In genomic region chr7:80641548-80641947, GRCh38 we compare ENCODE assay signal across 16 cellular contexts. TPM values are rescaled to one million over a fixed set of nuclear protein-coding genes. Genes with fewer than 3 reads are reported as not detected.
DNase-seq lines count a peak whose midpoint lies in the region; ATAC-seq, FAIRE-seq and TF ChIP-seq lines count a peak whose summit lies in the region.
"Had no signal": no experiment of that assay in that cellular context is flagged by ENCODE, and none has a peak within 500 bp of the region (broad histone marks: within the 10 kb centered on the region; RNA-seq: fewer than 3 reads in every experiment).

No MANE protein-coding gene starts in this region.

- H3K14ac ChIP-seq in IMR-90 (replicated peaks; ENCODE audit: low read depth, low read length): peak overlapping the region; percentile 52; the same call in 1 of the 2 replicates

- peak overlapping the region; percentile 59; the same call in 1 of the 2 replicates for H3K18ac ChIP-seq in IMR-90 (ENCODE audit: low read depth, low read length)

- no peak overlapping the region; the same call in 1 of the 2 replicates for H3K4me2 ChIP-seq in IMR-90 (ENCODE audit: low read depth, low read length)
- no peak overlapping the region for H3K4me2 ChIP-seq in osteoblast (ENCODE audit: insufficient read depth, low read length)
- H3K4me2 ChIP-seq in HepG2 (ENCODE audit: low read depth, low read length): no peak overlapping the region

- CTCF ChIA-PET in IMR-90 (lab: Yijun Ruan, JAX) (interaction anchor here (1.3 kb wide), 1 partner anchor 213 kb away, joined by 5 read pairs; no protein-coding TSS in a partner anchor), HepG2 (lab: Yijun Ruan, JAX; ENCODE audit: low intra/inter-chr PET ratio, low total read pairs) (no interaction called here)

- TF ChIP-seq EP300 in HepG2 (IDR thresholded peaks at IDR 0.05; ENCODE audit: low read depth in 2 of 2, low read length in 2 of 2) (no peak), HepG2 (CRISPR knock-in tag; IDR thresholded peaks at IDR 0.05; ENCODE audit: borderline replicate concordance) (no peak)

- peak; percentile 14 for DNase-seq in AG20443 (ENCODE audit: low spot score)
- peak; percentile 28 for DNase-seq in IMR-90
- peak; percentile 44 for DNase-seq in fibroblast of mammary gland (ENCODE audit: low read depth)
- no peak for DNase-seq in osteoblast (ENCODE audit: insufficient read length, low spot score, missing footprints)
- no peak for DNase-seq in NOMO-1 treated with DMSO at 0.1 percent for 48 hours (lab: John Stamatoyannopoulos, UW; ENCODE audit: unreplicated experiment)
- no peak for DNase-seq in urothelium cell line (ENCODE audit: low spot score)
- DNase-seq in HepG2 (ENCODE audit: low spot score): no peak
- DNase-seq in COLO829 (ENCODE audit: low spot score): no peak
- DNase-seq: AML-193, KBM-7, NCI-H1105 treated with DMSO at 0.1 percent for 48 hours, NCI-H345, right lobe of liver, SIG-M5 had no signal

- H3K4ac ChIP-seq in IMR-90 (ENCODE audit: low read depth, low read length): peak overlapping the region; percentile 64; the same call in 1 of the 2 replicates

- H2BK5ac ChIP-seq in IMR-90 (ENCODE audit: low read depth, low read length, poor library complexity, severe bottlenecking): peak overlapping the region; percentile 73

- no peak overlapping the region for H2AFZ ChIP-seq in IMR-90 (replicated peaks; ENCODE audit: low read length, poor library complexity)
- H2AFZ ChIP-seq in osteoblast (ENCODE audit: low read length): peak overlapping the region; percentile 23
- H2AFZ ChIP-seq in HepG2 (ENCODE audit: low read length): no peak overlapping the region

- no peak overlapping the region for H3K27ac ChIP-seq in IMR-90 (ENCODE audit: insufficient read depth, low read length)
- peak overlapping the region; percentile 21 for H3K27ac ChIP-seq in osteoblast (ENCODE audit: low read depth, low read length)
- H3K27ac ChIP-seq in HepG2 (ENCODE audit: extremely low read length, insufficient read depth, low read length): no peak overlapping the region
- H3K27ac ChIP-seq: esophagus muscularis mucosa had no signal

- TF ChIP-seq POLR2A in IMR-90 (IDR thresholded peaks at IDR 0.05; ENCODE audit: low read depth, low read length) (no peak), HepG2 (IDR thresholded peaks at IDR 0.05; ENCODE audit: insufficient read depth in 1 of 2, low read depth in 2 of 2, low read length in 2 of 2) (no peak)

- no peak for FAIRE-seq in urothelium cell line (lab: Jason Lieb, UNC)
- FAIRE-seq in HepG2 (lab: Jason Lieb, UNC): no peak

- intact Hi-C loops in IMR-90 (cut with micrococcal nuclease) (no loop called here), HepG2 (cut with micrococcal nuclease; ENCODE audit: unreplicated experiment) (no loop called here)

- H3K9me3 ChIP-seq in IMR-90 (ENCODE audit: control insufficient read depth, insufficient read depth, low read length) (no peaks in the 10 kb centered on the region), osteoblast (ENCODE audit: low read depth, low read length) (no peaks in the 10 kb centered on the region), HepG2 (ENCODE audit: low read length) (no peaks in the 10 kb centered on the region)
- H3K9me3 ChIP-seq: esophagus muscularis mucosa, right lobe of liver had no signal

- H4K8ac ChIP-seq in IMR-90 (ENCODE audit: low read depth in 2 of 2, low read length in 2 of 2): peak overlapping the region in 1 of 2 experiments; percentile 24; a peak in 1 of 4 replicates

- no peaks in the 10 kb centered on the region for H3K79me1 ChIP-seq in IMR-90 (ENCODE audit: low read depth in 1 of 2, low read length in 2 of 2)

- ATAC-seq in IMR-90 (ENCODE audit: low read depth) (peak; percentile 30), HepG2 (no peak)
- ATAC-seq: right lobe of liver, WTC11 had no signal

- H4K20me1 ChIP-seq in IMR-90 (ENCODE audit: insufficient read depth, low read length) (no peaks in the 10 kb centered on the region), osteoblast (ENCODE audit: insufficient read depth, low read length) (no peaks in the 10 kb centered on the region), HepG2 (ENCODE audit: insufficient read depth, low read length) (no peaks in the 10 kb centered on the region)

- no peak overlapping the region; the same call in 1 of the 2 replicates for H4K5ac ChIP-seq in IMR-90 (ENCODE audit: low read depth, low read length)

- H4K91ac ChIP-seq in IMR-90 (ENCODE audit: insufficient read depth, low read depth, low read length): no peak overlapping the region

- H3K4me3 ChIP-seq in IMR-90 (ENCODE audit: insufficient read depth, low read depth, low read length) (no peak overlapping the region), fibroblast of mammary gland (ENCODE audit: control insufficient read depth, low read depth, low read length) (no peak overlapping the region), osteoblast (ENCODE audit: insufficient read depth, low read length) (no peak overlapping the region), HepG2 (replicated peaks in 1 of 3; ENCODE audit: insufficient read depth in 1 of 3, low read depth in 2 of 3, low read length in 3 of 3) (no peak overlapping the region)
- H3K4me3 ChIP-seq: right lobe of liver had no signal

- no peak overlapping the region for H3K23ac ChIP-seq in IMR-90 (ENCODE audit: low read depth, low read length)

- H2AK5ac ChIP-seq in IMR-90 (ENCODE audit: low read depth, low read length): no peak overlapping the region

- H2AK9ac ChIP-seq in IMR-90 (replicated peaks; ENCODE audit: low read depth, low read length, poor library complexity): no peak overlapping the region

- peak overlapping the region; percentile 82 for H2BK20ac ChIP-seq in IMR-90 (ENCODE audit: low read depth, low read length)

- dilution Hi-C loops in IMR-90 (cut with HindIII; ENCODE audit: low sequenced_read_pairs, unreplicated experiment): no loop called here

- no peak for TF ChIP-seq CTCF in IMR-90 (conservative IDR thresholded peaks at IDR 0.05; ENCODE audit: low read depth, low read length)
- TF ChIP-seq CTCF in fibroblast of mammary gland (conservative IDR thresholded peaks at IDR 0.05; ENCODE audit: control insufficient read depth, insufficient read depth, low read depth, low read length): no peak
- no peak for TF ChIP-seq CTCF in osteoblast (IDR thresholded peaks at IDR 0.05; ENCODE audit: extremely low read depth, low read depth, low read length)
- TF ChIP-seq CTCF in HepG2 (CRISPR knock-in tag; IDR thresholded peaks at IDR 0.05): no peak

- TF ChIP-seq RAD21 in IMR-90 (IDR thresholded peaks at IDR 0.05; ENCODE audit: low read length) (no peak), HepG2 (CRISPR knock-in tag; IDR thresholded peaks at IDR 0.05) (no peak)

- BruUV-seq in IMR-90 (replicated peaks; lab: Mats Ljungman, UMichigan): no TSS peak
- no TSS peak for BruUV-seq in HepG2 (replicated peaks; lab: Mats Ljungman, UMichigan)

- H3K9ac ChIP-seq in IMR-90 (ENCODE audit: low read depth, low read length): no peak overlapping the region
- no peak overlapping the region for H3K9ac ChIP-seq in HepG2 (ENCODE audit: insufficient read depth, low read depth, low read length)

- H2BK120ac ChIP-seq in IMR-90 (ENCODE audit: low read depth, low read length): peak overlapping the region; percentile 34; the same call in 1 of the 2 replicates

- H2BK15ac ChIP-seq in IMR-90 (ENCODE audit: low read depth, low read length): peak overlapping the region; percentile 20; the same call in 1 of the 3 replicates

- no peaks in the 10 kb centered on the region for H3K79me2 ChIP-seq in osteoblast (ENCODE audit: insufficient read depth, low read length)
- H3K79me2 ChIP-seq in HepG2 (ENCODE audit: insufficient read depth, low read length): no peaks in the 10 kb centered on the region

- H3K36me3 ChIP-seq in IMR-90 (ENCODE audit: control insufficient read depth, insufficient read depth, low read length): no peaks in the 10 kb centered on the region
- no peaks in the 10 kb centered on the region for H3K36me3 ChIP-seq in osteoblast (ENCODE audit: insufficient read depth, low read length)
- H3K36me3 ChIP-seq in HepG2 (replicated peaks in 1 of 2; ENCODE audit: control insufficient read depth in 1 of 2, insufficient read depth in 2 of 2, low read length in 2 of 2): no peaks in the 10 kb centered on the region
- H3K36me3 ChIP-seq: right lobe of liver had no signal

- H3K56ac ChIP-seq in IMR-90 (ENCODE audit: extremely low read depth, insufficient read depth, low read length): no peak overlapping the region

- in situ Hi-C loops in IMR-90 (cut with MboI; ENCODE audit: low sequenced_read_pairs): no loop called here
- in situ Hi-C loops in HepG2 (cut with HindIII; ENCODE audit: extremely low pct_ligation_motif_present, low pct_unique_long_range_greater_than_20kb): no loop called here

- POLR2A ChIA-PET in IMR-90 (lab: Charles Lee; ENCODE audit: unreplicated experiment) (no interaction called here), HepG2 (lab: Yijun Ruan, JAX) (no interaction called here)

- H3K4me1 ChIP-seq in IMR-90 (ENCODE audit: control insufficient read depth, insufficient read depth, low read length) (peaks cover 2% of the 10 kb centered on the region; the same call in 1 of the 2 replicates), osteoblast (ENCODE audit: insufficient read depth, low read length) (peaks cover 3% of the 10 kb centered on the region), HepG2 (ENCODE audit: insufficient read depth, low read length) (peaks cover 28% of the 10 kb centered on the region)

- no peaks in the 10 kb centered on the region for H3K9me1 ChIP-seq in IMR-90 (ENCODE audit: insufficient read depth, low read length)

- no peaks in the 10 kb centered on the region for H3K27me3 ChIP-seq in IMR-90 (ENCODE audit: control insufficient read depth, insufficient read depth, low read length)
- no peaks in the 10 kb centered on the region for H3K27me3 ChIP-seq in osteoblast (ENCODE audit: insufficient read depth, low read length)
- H3K27me3 ChIP-seq in HepG2 (ENCODE audit: control insufficient read depth in 1 of 2, insufficient read depth in 2 of 2, low read length in 2 of 2): no peaks in the 10 kb centered on the region
- H3K27me3 ChIP-seq: esophagus muscularis mucosa, right lobe of liver had no signal

RNA-seq across cellular contexts. Expression of gene CD36, which starts 3.1 kb away (rescaled TPM):
- total RNA-seq in IMR-90 (2012; rRNA removed) (0.54 and 0.56 TPM in 2 replicates), osteoblast (22.8 and 39.8 TPM in 2 replicates), HepG2 (2016; rRNA removed; fragmentation: Illumina TruSeq; extraction: Trizol) (3.4 and 4.8 TPM in 2 replicates)
- polyA plus RNA-seq in IMR-90 (2012; rRNA removed) (0.19 and 0.52 TPM in 2 replicates), HepG2 (2011; rRNA removed) (1.9 and 2.8 TPM in 2 replicates)
- 0.04 and 0.05 TPM in 2 replicates for polyA plus RNA-seq in IMR-90 (2012; cell fraction: cytosol; rRNA removed)
- polyA plus RNA-seq in IMR-90 (2012; cell fraction: nucleus; rRNA removed; ENCODE audit: low replicate concordance): 0.03 and 0.47 TPM in 2 replicates
- total RNA-seq in HepG2 (2016; cell fraction: cytosol; rRNA removed; fragmentation: Illumina TruSeq; extraction: Trizol; ENCODE audit: low read depth): 0.61 and 0.88 TPM in 2 replicates
- total RNA-seq in HepG2 (2016; cell fraction: insoluble cytoplasmic fraction; rRNA removed; fragmentation: Illumina TruSeq; extraction: Trizol): 2.4 and 4.7 TPM in 2 replicates
- total RNA-seq in HepG2 (2016; cell fraction: membrane; rRNA removed; fragmentation: Illumina TruSeq; extraction: Trizol): 1.3 and 1.5 TPM in 2 replicates
- 6.2 and 8.1 TPM in 2 replicates for total RNA-seq in HepG2 (2016; cell fraction: nucleus; rRNA removed; fragmentation: Illumina TruSeq; extraction: Trizol)
- polyA plus RNA-seq in HepG2 (2011; cell fraction: cytosol; rRNA removed): 1.1 and 1.4 TPM in 2 replicates
- polyA plus RNA-seq in HepG2 (2011; cell fraction: nucleus; rRNA removed): 0.93 and 1.5 TPM in 2 replicates
- polyA plus RNA-seq in HepG2 (2012): 2.1 and 4.0 TPM in 2 replicates
- 0.34 and 0.44 TPM in 2 replicates for polyA plus RNA-seq in HepG2 (2016; cell fraction: cytosol; fragmentation: Illumina TruSeq; extraction: Trizol; ENCODE audit: low read depth)
- polyA plus RNA-seq in HepG2 (2016; cell fraction: insoluble cytoplasmic fraction; fragmentation: Illumina TruSeq; extraction: Trizol; ENCODE audit: low read depth): 1.2 and 1.7 TPM in 2 replicates
- 0.30 and 0.38 TPM in 2 replicates for polyA plus RNA-seq in HepG2 (2016; cell fraction: membrane; fragmentation: Illumina TruSeq; extraction: Trizol; ENCODE audit: low read depth)
- polyA plus RNA-seq in HepG2 (2016; cell fraction: nucleus; fragmentation: Illumina TruSeq; extraction: Trizol; ENCODE audit: insufficient read depth, low read depth): 4.3 TPM in 2 replicates
- polyA minus RNA-seq in HepG2 (2011; rRNA and poly(A)+ RNA removed; ENCODE audit: low replicate concordance): 0.05 and 2.6 TPM in 2 replicates
- polyA minus RNA-seq in HepG2 (2011; cell fraction: cytosol; rRNA and poly(A)+ RNA removed): 1.4 and 3.9 TPM in 2 replicates
- polyA minus RNA-seq in HepG2 (2011; cell fraction: nucleus; rRNA and poly(A)+ RNA removed): 5.0 and 6.0 TPM in 2 replicates

Comparison
In these comparisons a context has a peak if more than half of its experiments do, and no peak if none do; other contexts are left out.
1. DNase-seq: peak in AG20443 (single experiment), IMR-90 (single experiment) and fibroblast of mammary gland (single experiment); none in osteoblast (single experiment), NOMO-1 treated with DMSO at 0.1 percent for 48 hours (single experiment), urothelium cell line (single experiment), HepG2 (single experiment) and COLO829 (single experiment).